14 cellular contexts compared by ENCODE assay signal in genomic region chr3:156728267-156728985, GRCh38. TPM values are rescaled to one million over a fixed set of nuclear protein-coding genes. Genes with fewer than 3 reads are reported as not detected.
A peak's percentile ranks its signal among the peaks of the same experiment; 100 is the strongest.
DNase-seq lines count a peak whose midpoint lies in the region; TF ChIP-seq lines count a peak whose summit lies in the region.
"Had no signal": no experiment of that assay in that cellular context is flagged by ENCODE, and none has a peak within 500 bp of the region (broad histone marks: within the 10 kb centered on the region; RNA-seq: fewer than 3 reads in every experiment).

No MANE protein-coding gene starts in this region.

- in situ Hi-C loops in mammary epithelial cell (cut with MboI; ENCODE audit: low sequenced_read_pairs in 2 of 2), result no loop called here

- no peaks in the 10 kb centered on the region for H4K20me1 ChIP-seq in mammary epithelial cell (ENCODE audit: insufficient read depth, low read length)

- no peak for TF ChIP-seq POLR2A in breast epithelium (IDR thresholded peaks at IDR 0.05)

- H3K36me3 Mint-ChIP-seq in chondrocyte (ENCODE audit: low read depth), result peaks cover 13% of the 10 kb centered on the region
- H3K36me3 Mint-ChIP-seq in type B pancreatic cell, result no peaks in the 10 kb centered on the region

- no peak overlapping the region for H2AFZ ChIP-seq in mammary epithelial cell (ENCODE audit: low read depth, low read length)

- H3K9me3 Mint-ChIP-seq in chondrocyte (ENCODE audit: low read depth) (no peaks in the 10 kb centered on the region), type B pancreatic cell (no peaks in the 10 kb centered on the region)
- H3K9me3 Mint-ChIP-seq: immature natural killer cell, nephron had no signal

- peaks cover 38% of the 10 kb centered on the region for H3K4me1 Mint-ChIP-seq in chondrocyte (ENCODE audit: low read depth)
- peaks cover 22% of the 10 kb centered on the region for H3K4me1 Mint-ChIP-seq in type B pancreatic cell (ENCODE audit: unreplicated experiment)
- H3K4me1 Mint-ChIP-seq: immature natural killer cell had no signal

- H3K27me3 ChIP-seq in mammary epithelial cell (ENCODE audit: insufficient read depth, low read length) (no peaks in the 10 kb centered on the region), breast epithelium (no peaks in the 10 kb centered on the region)

- H3K27me3 Mint-ChIP-seq in chondrocyte (ENCODE audit: low read depth) (no peaks in the 10 kb centered on the region), type B pancreatic cell (no peaks in the 10 kb centered on the region)

- no peaks in the 10 kb centered on the region for H3K36me3 ChIP-seq in mammary epithelial cell (ENCODE audit: insufficient read depth, low read length)
- no peaks in the 10 kb centered on the region for H3K36me3 ChIP-seq in breast epithelium

- no TSS peak for BruUV-seq in mammary epithelial cell (replicated peaks; lab: Mats Ljungman, UMichigan)

- DNase-seq in mammary epithelial cell (peak; percentile 69), breast epithelium (ENCODE audit: low spot score in 2 of 2) (no peak), NCI-H2171 treated with DMSO at 0.1 percent for 48 hours (lab: John Stamatoyannopoulos, UW) (peak; percentile 57), chondrocyte (ENCODE audit: low spot score) (no peak), type B pancreatic cell (ENCODE audit: extremely low spot score, unreplicated experiment) (no peak), cortex of kidney (lab: John Stamatoyannopoulos, UW) (no peak), putamen (ENCODE audit: low spot score) (no peak), cardiac septum (ENCODE audit: low spot score) (no peak)
- DNase-seq: ACHN; erythroblast; GDM1; immature natural killer cell; stimulated activated CD4-positive, alpha-beta T cell treated with anti-CD3 and anti-CD28 coated beads, Interleukin-12 subunit alpha, Interleukin-12 subunit beta, amount 100 ng/mL, for 4 hours had no signal

- H3K4me3 ChIP-seq in mammary epithelial cell (replicated peaks in 1 of 3; ENCODE audit: insufficient read depth in 1 of 3, low read depth in 2 of 3, low read length in 3 of 3), result no peak overlapping the region
- H3K4me3 ChIP-seq in breast epithelium, result no peak overlapping the region

- H3K4me1 ChIP-seq in mammary epithelial cell (ENCODE audit: insufficient read depth, low read length), result peaks cover 31% of the 10 kb centered on the region
- no peaks in the 10 kb centered on the region for H3K4me1 ChIP-seq in breast epithelium

- H3K9ac ChIP-seq in mammary epithelial cell (ENCODE audit: insufficient read depth, low read length), result no peak overlapping the region

- dilution Hi-C loops in mammary epithelial cell (cut with HindIII; ENCODE audit: low sequenced_read_pairs), result no loop called here

- H3K79me2 ChIP-seq in mammary epithelial cell (ENCODE audit: insufficient read depth, low read length), result no peaks in the 10 kb centered on the region

- H3K9me3 ChIP-seq in mammary epithelial cell (replicated peaks; ENCODE audit: insufficient read depth, low read length) (no peaks in the 10 kb centered on the region), breast epithelium (no peaks in the 10 kb centered on the region)

- no peak overlapping the region for H3K4me3 Mint-ChIP-seq in chondrocyte (ENCODE audit: unreplicated experiment)
- no peak overlapping the region for H3K4me3 Mint-ChIP-seq in type B pancreatic cell
- H3K4me3 Mint-ChIP-seq: immature natural killer cell, nephron had no signal

- no peak overlapping the region for H3K4me2 ChIP-seq in mammary epithelial cell (ENCODE audit: insufficient read depth, low read depth, low read length)

- intact Hi-C loops in mammary epithelial cell (cut with micrococcal nuclease), result loop anchor here (2.0 to 10.0 kb wide), 3 partner anchors 60 to 354 kb away; no protein-coding TSS in a partner anchor
- intact Hi-C loops in breast epithelium (cut with DNase I; ENCODE audit: low total_unique reads), result no loop called here
- intact Hi-C loops in cardiac septum (cut with DNase I), result no loop called here

- 60% methylated on average over 7 of the region's 7 CpGs for WGBS in mammary epithelial cell (ENCODE audit: low coverage, missing lambda C conversion rate)

- CTCF ChIA-PET in mammary epithelial cell (lab: Charles Lee; ENCODE audit: low non-redundant PET), result no interaction called here

- TF ChIP-seq CTCF in mammary epithelial cell (conservative IDR thresholded peaks at IDR 0.05 in 1 of 2, IDR thresholded peaks at IDR 0.05 in 1 of 2; ENCODE audit: extremely low read depth in 1 of 2, insufficient read depth in 1 of 2, low read depth in 1 of 2, low read length in 2 of 2) (no peak), breast epithelium (IDR thresholded peaks at IDR 0.05) (no peak), chondrocyte (IDR thresholded peaks at IDR 0.05) (no peak), type B pancreatic cell (conservative IDR thresholded peaks at IDR 0.05) (no peak)

- H3K27ac Mint-ChIP-seq in chondrocyte (ENCODE audit: unreplicated experiment) (peak overlapping the region; percentile 59), type B pancreatic cell (peak overlapping the region; percentile 42)
- H3K27ac Mint-ChIP-seq: immature natural killer cell, nephron had no signal

- H3K27ac ChIP-seq in mammary epithelial cell (ENCODE audit: insufficient read depth, low read depth, low read length) (peak overlapping the region; percentile 54), breast epithelium (no peak overlapping the region)

RNA-seq across cellular contexts. Expression of gene TIPARP, which starts 54.0 kb away (rescaled TPM):
- total RNA-seq in mammary epithelial cell, result 100 to 1,000 TPM; 171 to 229 TPM
- 34.4 TPM for polyA plus RNA-seq in mammary epithelial cell
- polyA minus RNA-seq in mammary epithelial cell, result 196 TPM
- 100 to 1,000 TPM in 1 of 3 donors, 10 to 100 TPM in 2; 28.5 to 103 (median 45.1) TPM for total RNA-seq in breast epithelium
- total RNA-seq in chondrocyte, result 65.3 to 90.5 TPM (median 65.3 TPM) in 3 replicates
- 37.5 and 48.1 TPM in 2 replicates for total RNA-seq in type B pancreatic cell (ENCODE audit: low replicate concordance)
- total RNA-seq in cardiac septum, result 17.9 TPM

Comparison
In these comparisons a context has a peak if more than half of its experiments do, and no peak if none do; other contexts are left out.
1. DNase-seq: peak in mammary epithelial cell (single experiment) and NCI-H2171 treated with DMSO at 0.1 percent for 48 hours (single experiment); none in breast epithelium (0 of 2), chondrocyte (single experiment), type B pancreatic cell (single experiment), cortex of kidney (single experiment), putamen (single experiment) and cardiac septum (single experiment).